ENCODE assay signal across 22 cellular contexts in the genomic region with DNA sequence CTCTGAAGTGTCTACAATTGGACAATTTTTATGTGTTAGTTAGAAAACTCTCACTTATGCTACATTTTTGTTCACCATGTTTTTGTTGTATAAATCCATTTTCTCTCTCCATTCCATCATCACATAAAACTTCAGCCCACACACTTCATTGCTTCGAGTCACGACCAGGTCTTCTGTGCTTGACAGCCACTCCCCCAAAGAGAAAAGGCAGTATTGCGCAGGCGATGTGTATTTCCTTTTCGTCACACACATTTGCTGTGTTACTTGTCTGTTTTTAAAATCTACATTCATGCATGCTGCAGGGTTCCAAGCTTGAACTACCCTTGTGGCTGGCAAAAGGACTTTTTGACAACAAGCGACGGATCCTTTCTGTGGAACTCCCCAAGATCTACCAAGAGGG.
"Had no signal": no experiment of that assay in that cellular context is flagged by ENCODE, and none has a peak within 500 bp of the region (broad histone marks: within the 10 kb centered on the region; RNA-seq: fewer than 3 reads in every experiment).

No MANE protein-coding gene starts in this region.

- H3K27ac ChIP-seq: colonic mucosa, gastrocnemius medialis, heart left ventricle, left lung, lower lobe of right lung had no signal

- H3K4me3 ChIP-seq: colonic mucosa, esophagus squamous epithelium, gastrocnemius medialis, heart left ventricle, left lung, lower lobe of right lung, mucosa of descending colon had no signal

- H3K27me3 Mint-ChIP-seq: dendritic cell treated with granulocyte-macrophage colony-stimulating factor and Interleukin-4, amounts not matched to agents 40 ng/mL and 50 ng/mL, for 4 days; effector memory CD8-positive, alpha-beta T cell; naive B cell; naive thymus-derived CD8-positive, alpha-beta T cell had no signal

- H3K4me1 Mint-ChIP-seq: endodermal cell; mesothelial cell of epicardium; naive B cell; naive thymus-derived CD8-positive, alpha-beta T cell had no signal

- H3K9me3 ChIP-seq: colonic mucosa, esophagus squamous epithelium, gastrocnemius medialis, heart left ventricle, left lung, lower lobe of right lung, mucosa of descending colon had no signal

- H3K9me3 Mint-ChIP-seq: effector memory CD8-positive, alpha-beta T cell had no signal

- DNase-seq: colonic mucosa; cortex of kidney; effector CD8-positive, alpha-beta T cell; effector memory CD8-positive, alpha-beta T cell; endodermal cell; esophagus squamous epithelium; foreskin fibroblast; foreskin melanocyte; gastrocnemius medialis; glutamatergic neuron; heart left ventricle; hippocampal formation; left cardiac atrium; left lung; left ventricle myocardium superior; lower lobe of right lung; mesenchymal stem cell; mucosa of descending colon; naive B cell; naive thymus-derived CD8-positive, alpha-beta T cell had no signal

- ATAC-seq: effector memory CD8-positive, alpha-beta T cell; gastrocnemius medialis; heart left ventricle; left cardiac atrium; left lung; left ventricle myocardium superior; lower lobe of right lung; mucosa of descending colon; naive thymus-derived CD8-positive, alpha-beta T cell had no signal

- H3K4me3 Mint-ChIP-seq: dendritic cell treated with granulocyte-macrophage colony-stimulating factor and Interleukin-4, amounts not matched to agents 40 ng/mL and 50 ng/mL, for 4 days; effector memory CD8-positive, alpha-beta T cell; endodermal cell; mesothelial cell of epicardium; naive B cell; naive thymus-derived CD8-positive, alpha-beta T cell had no signal

- H3K27me3 ChIP-seq: colonic mucosa, esophagus squamous epithelium, gastrocnemius medialis, heart left ventricle, left lung had no signal

- H3K4me1 ChIP-seq: colonic mucosa, gastrocnemius medialis, left lung, lower lobe of right lung had no signal

- H3K36me3 ChIP-seq: colonic mucosa, gastrocnemius medialis, left lung, lower lobe of right lung had no signal

- H3K27ac Mint-ChIP-seq: dendritic cell treated with granulocyte-macrophage colony-stimulating factor and Interleukin-4, amounts not matched to agents 40 ng/mL and 50 ng/mL, for 4 days; effector memory CD8-positive, alpha-beta T cell; endodermal cell; mesothelial cell of epicardium; naive thymus-derived CD8-positive, alpha-beta T cell had no signal
